In the genomic region with DNA sequence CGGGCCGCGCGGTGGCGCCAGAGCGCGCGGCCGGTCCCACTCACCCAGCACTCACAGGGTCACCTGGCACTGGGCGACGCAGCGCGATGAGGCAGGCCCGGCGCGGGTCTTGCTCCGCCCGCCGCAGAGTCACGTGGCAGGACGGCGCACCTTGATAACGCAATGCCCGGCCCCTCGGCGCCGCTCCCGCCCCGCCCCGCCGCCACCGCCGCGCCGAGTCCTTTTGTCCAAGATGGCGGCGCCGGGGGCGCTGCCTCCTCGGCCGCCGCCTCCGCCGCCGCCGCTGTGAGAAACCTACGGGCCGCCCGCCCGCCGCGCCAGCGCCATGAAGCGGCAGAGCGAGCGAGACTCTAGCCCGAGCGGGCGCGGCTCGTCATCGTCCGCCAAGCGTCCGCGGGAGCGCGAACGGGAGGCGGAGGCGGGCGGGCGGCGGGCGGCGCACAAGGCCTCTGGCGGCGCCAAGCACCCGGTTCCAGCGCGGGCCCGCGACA, we compare ENCODE assay signal across 8 cellular contexts. TPM values are rescaled to one million over a fixed set of nuclear protein-coding genes. Genes with fewer than 3 reads are reported as not detected.
DNase-seq lines count a peak whose midpoint lies in the region; ATAC-seq and TF ChIP-seq lines count a peak whose summit lies in the region.

A gene with protein sequence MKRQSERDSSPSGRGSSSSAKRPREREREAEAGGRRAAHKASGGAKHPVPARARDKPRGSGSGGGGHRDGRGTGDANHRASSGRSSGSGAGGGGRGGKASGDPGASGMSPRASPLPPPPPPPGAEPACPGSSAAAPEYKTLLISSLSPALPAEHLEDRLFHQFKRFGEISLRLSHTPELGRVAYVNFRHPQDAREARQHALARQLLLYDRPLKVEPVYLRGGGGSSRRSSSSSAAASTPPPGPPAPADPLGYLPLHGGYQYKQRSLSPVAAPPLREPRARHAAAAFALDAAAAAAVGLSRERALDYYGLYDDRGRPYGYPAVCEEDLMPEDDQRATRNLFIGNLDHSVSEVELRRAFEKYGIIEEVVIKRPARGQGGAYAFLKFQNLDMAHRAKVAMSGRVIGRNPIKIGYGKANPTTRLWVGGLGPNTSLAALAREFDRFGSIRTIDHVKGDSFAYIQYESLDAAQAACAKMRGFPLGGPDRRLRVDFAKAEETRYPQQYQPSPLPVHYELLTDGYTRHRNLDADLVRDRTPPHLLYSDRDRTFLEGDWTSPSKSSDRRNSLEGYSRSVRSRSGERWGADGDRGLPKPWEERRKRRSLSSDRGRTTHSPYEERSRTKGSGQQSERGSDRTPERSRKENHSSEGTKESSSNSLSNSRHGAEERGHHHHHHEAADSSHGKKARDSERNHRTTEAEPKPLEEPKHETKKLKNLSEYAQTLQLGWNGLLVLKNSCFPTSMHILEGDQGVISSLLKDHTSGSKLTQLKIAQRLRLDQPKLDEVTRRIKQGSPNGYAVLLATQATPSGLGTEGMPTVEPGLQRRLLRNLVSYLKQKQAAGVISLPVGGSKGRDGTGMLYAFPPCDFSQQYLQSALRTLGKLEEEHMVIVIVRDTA (plus strand): TSS at position 211 of the 491 bp plus-strand sequence. CDS start 115 bp downstream, at position 326.

- no TSS peak for BruUV-seq in A673 (replicated peaks; lab: Mats Ljungman, UMichigan)

- H4K20me1 ChIP-seq in smooth muscle cell (ENCODE audit: low read depth) = peaks cover 79% of the 10 kb centered on the region

- CTCF ChIA-PET in A673 (lab: Charles Lee) = no interaction called here

- intact Hi-C loops in A673 (cut with micrococcal nuclease; ENCODE audit: unreplicated experiment) (no loop called here), breast epithelium (cut with DNase I; ENCODE audit: low total_unique reads) (loop anchor here (10.0 kb wide), 1 partner anchor 816 kb away; no protein-coding TSS in a partner anchor)

- H3K4me3 ChIP-seq in A673 (ENCODE audit: low read depth, low read length, poor library complexity, severe bottlenecking) (peak within 1 kb of the TSS; percentile 63), breast epithelium (peak within 1 kb of the TSS; percentile 65 to 77 (median 76)), iPS-20b (ENCODE audit: low read length) (peak within 1 kb of the TSS; percentile 71), smooth muscle cell (peak within 1 kb of the TSS; percentile 81)

- peak within 1 kb of the TSS; percentile 97 for H3K4me2 ChIP-seq in smooth muscle cell

- no peak within 1 kb of the TSS for H2AFZ ChIP-seq in smooth muscle cell (ENCODE audit: low read depth)

- H3K9me3 ChIP-seq in A673 (ENCODE audit: low read depth, low read length, poor library complexity, severe bottlenecking) (no peaks in the 10 kb centered on the region), breast epithelium (no peaks in the 10 kb centered on the region), iPS-20b (ENCODE audit: insufficient read depth, low read depth, low read length) (peaks cover 4% of the 10 kb centered on the region; the same call in 1 of the 2 replicates), smooth muscle cell (replicated peaks; ENCODE audit: low read depth) (no peaks in the 10 kb centered on the region)

- peaks cover 56% of the 10 kb centered on the region for H3K36me3 ChIP-seq in A673 (ENCODE audit: insufficient read depth, low read length, poor library complexity, severe bottlenecking)
- no peaks in the 10 kb centered on the region for H3K36me3 ChIP-seq in breast epithelium
- peaks cover 83% of the 10 kb centered on the region for H3K36me3 ChIP-seq in iPS-20b (ENCODE audit: insufficient read depth, low read depth, low read length)
- H3K36me3 ChIP-seq in smooth muscle cell (ENCODE audit: low read depth) = no peaks in the 10 kb centered on the region

- DNase-seq in A673 (ENCODE audit: low spot score) = peak; percentile 91
- DNase-seq in NCI-H2196 (lab: John Stamatoyannopoulos, UW; ENCODE audit: unreplicated experiment) = peak; percentile 88
- peak; percentile 98 for DNase-seq in breast epithelium (ENCODE audit: low spot score in 2 of 2)
- DNase-seq in smooth muscle cell (lab: John Stamatoyannopoulos, UW; ENCODE audit: unreplicated experiment) = peak; percentile 90

- TF ChIP-seq POLR2A in breast epithelium (IDR thresholded peaks at IDR 0.05) = no peak

- H3K27ac ChIP-seq in A673 (ENCODE audit: low read depth, low read length, poor library complexity, severe bottlenecking) (peak within 1 kb of the TSS; percentile 87), VCaP (peak within 1 kb of the TSS; percentile 94), breast epithelium (peak within 1 kb of the TSS; percentile 88 to 89), iPS-20b (ENCODE audit: low read length) (no peak within 1 kb of the TSS), smooth muscle cell (ENCODE audit: low read depth) (peak within 1 kb of the TSS; percentile 97)

- H3K79me2 ChIP-seq in smooth muscle cell (ENCODE audit: low read depth) = peaks cover 61% of the 10 kb centered on the region

- peaks cover 11% of the 10 kb centered on the region for H3K4me1 ChIP-seq in A673 (ENCODE audit: insufficient read depth, low read length, poor library complexity, severe bottlenecking)
- peaks cover 5 to 37% of the 10 kb centered on the region in 2 donors for H3K4me1 ChIP-seq in breast epithelium
- peaks cover 15% of the 10 kb centered on the region; the same call in 1 of the 2 replicates for H3K4me1 ChIP-seq in iPS-20b (ENCODE audit: insufficient read depth, low read length)
- H3K4me1 ChIP-seq in smooth muscle cell (ENCODE audit: low read depth) = peaks cover 46% of the 10 kb centered on the region

- ATAC-seq in GM18861 (IDR thresholded peaks at IDR 0.05; ENCODE audit: unreplicated experiment) (peak; percentile 93), HG03097 (IDR thresholded peaks at IDR 0.05; ENCODE audit: low FRiP score, unreplicated experiment) (peak; percentile 89)

- WGBS in smooth muscle cell (ENCODE audit: low lambda C conversion rate) = under 1% methylated on average over 22 of the region's 83 CpGs

- H3K9ac ChIP-seq in iPS-20b (ENCODE audit: low read depth, low read length) = peak within 1 kb of the TSS; percentile 86
- peak within 1 kb of the TSS; percentile 97 for H3K9ac ChIP-seq in smooth muscle cell (ENCODE audit: low read depth)

- no peaks in the 10 kb centered on the region for H3K27me3 ChIP-seq in A673 (replicated peaks; ENCODE audit: insufficient read depth, low read depth, low read length, poor library complexity)
- no peaks in the 10 kb centered on the region for H3K27me3 ChIP-seq in breast epithelium
- H3K27me3 ChIP-seq in iPS-20b (ENCODE audit: insufficient read depth, low read length) = no peaks in the 10 kb centered on the region
- H3K27me3 ChIP-seq in smooth muscle cell (ENCODE audit: low read depth) = no peaks in the 10 kb centered on the region

- POLR2A ChIA-PET in A673 (lab: Charles Lee; ENCODE audit: low non-redundant PET) = no interaction called here

- peaks cover 64% of the 10 kb centered on the region for H3F3A ChIP-seq in smooth muscle cell (ENCODE audit: low read depth)

- TF ChIP-seq CTCF in A673 (conservative IDR thresholded peaks at IDR 0.05; ENCODE audit: low read depth, low read length) (no peak; the same call in 1 of the 2 replicates), VCaP (conservative IDR thresholded peaks at IDR 0.05) (peak; percentile 98), breast epithelium (IDR thresholded peaks at IDR 0.05) (peak in 1 of 3 donors; percentile 81), smooth muscle cell (IDR thresholded peaks at IDR 0.05; ENCODE audit: borderline replicate concordance, insufficient read depth, poor library complexity, severe bottlenecking) (peak; percentile 55)

RNA-seq across cellular contexts. Expression of the gene that starts here (rescaled TPM):
- total RNA-seq in A673 (2021) (26.8 and 27.0 TPM in 2 replicates), breast epithelium (10 to 100 TPM; 24.6 to 32.5 (median 28.7) TPM), smooth muscle cell (18.9 and 21.7 TPM in 2 replicates)
- 32.3 and 38.0 TPM in 2 replicates for polyA plus RNA-seq in smooth muscle cell
